8 cellular contexts compared by ENCODE assay signal in the genomic region with DNA sequence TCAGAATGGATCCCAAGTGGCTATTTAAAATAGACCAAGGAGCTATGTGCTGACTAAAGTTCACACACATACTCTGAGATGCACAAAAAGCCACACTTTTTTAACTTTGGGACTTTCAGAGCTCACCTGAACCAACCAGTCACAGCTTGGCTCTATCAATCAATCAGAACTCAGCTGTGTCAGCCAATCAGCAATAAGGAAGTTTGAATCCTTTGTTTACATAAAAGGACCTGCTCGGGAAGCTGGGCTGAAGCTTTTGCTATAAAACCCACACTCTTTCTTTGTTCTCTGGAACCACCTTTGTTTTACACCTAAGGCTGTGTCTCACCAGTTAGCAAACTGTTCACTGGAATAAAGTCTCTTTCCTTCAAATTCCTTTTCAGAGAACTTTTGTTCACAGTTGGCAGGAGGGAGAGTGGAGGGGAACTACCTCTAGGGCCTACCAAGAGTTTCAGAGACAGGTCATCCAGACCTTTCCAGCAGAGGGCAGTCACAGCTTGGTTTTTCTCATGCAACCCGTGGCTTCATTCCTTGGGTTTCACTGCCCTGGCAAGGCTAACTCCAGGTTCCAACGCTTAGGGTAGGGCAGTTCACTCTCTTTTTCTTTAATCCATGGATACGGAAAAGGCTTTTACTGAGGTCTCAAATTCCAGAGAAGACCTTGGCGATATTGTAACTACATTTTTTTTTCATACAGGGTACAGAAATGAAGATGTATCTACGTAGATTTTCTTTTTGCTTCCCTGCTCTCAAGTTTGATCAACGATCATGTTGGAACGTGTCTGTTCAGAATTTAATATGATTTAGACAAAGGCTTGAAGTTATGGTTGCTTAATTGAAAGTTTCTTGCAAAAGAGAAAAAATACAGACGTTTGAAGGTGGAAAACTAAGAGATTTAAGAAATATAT.
DNase-seq lines count a peak whose midpoint lies in the region; ATAC-seq and TF ChIP-seq lines count a peak whose summit lies in the region.

No MANE protein-coding gene starts in this region.

- intact Hi-C loops in Calu3 (cut with micrococcal nuclease; ENCODE audit: unreplicated experiment), result loop anchor here (1.0 to 2.0 kb wide), 2 partner anchors 68 to 207 kb away; no protein-coding TSS in a partner anchor

- peak; percentile 85 for ATAC-seq in GM21367 (IDR thresholded peaks at IDR 0.05; ENCODE audit: unreplicated experiment)
- peak; percentile 68 to 89 for ATAC-seq in naive B cell (ENCODE audit: low read depth in 2 of 2)

- H3K27me3 Mint-ChIP-seq in Calu3 (ENCODE audit: unreplicated experiment) (no peaks in the 10 kb centered on the region), naive B cell (no peaks in the 10 kb centered on the region)

- peak; percentile 75 for DNase-seq in Calu3
- DNase-seq in HUDEP-2 (lab: John Stamatoyannopoulos, UW; ENCODE audit: unreplicated experiment in 76 of 76), result peak in 40 of 76 experiments; percentile 0 to 63 (median 16)
- DNase-seq in activated T-cell treated with anti-CD3 and anti-CD28 coated beads for 48 hours (ENCODE audit: low read depth), result peak; percentile 59
- peak; percentile 46 to 73 for DNase-seq in erythroblast (lab: John Stamatoyannopoulos, UW)
- DNase-seq in naive B cell, result peak; percentile 54
- peak; percentile 16 to 43 for DNase-seq in stimulated activated CD8-positive, alpha-beta memory T cell treated with anti-CD3 and anti-CD28 coated beads, Interleukin-7, amount 100 ng/mL, for 48 hours (ENCODE audit: extremely low read depth in 1 of 2, low read depth in 1 of 2)

- peak overlapping the region; percentile 82 for H2AFZ ChIP-seq in OCI-LY3 (ENCODE audit: low read depth, low read length)

- H3K4me3 ChIP-seq in OCI-LY3 (ENCODE audit: low read length), result peak overlapping the region; percentile 72

- H3K79me2 ChIP-seq in OCI-LY3 (ENCODE audit: low read length), result no peaks in the 10 kb centered on the region

- H3K9me3 ChIP-seq in OCI-LY3 (ENCODE audit: insufficient read depth, low read length), result no peaks in the 10 kb centered on the region

- H3K4me2 ChIP-seq in OCI-LY3 (ENCODE audit: low read length), result peak overlapping the region; percentile 74

- H3K27ac ChIP-seq in OCI-LY3 (ENCODE audit: low read length), result no peak overlapping the region

- BruUV-seq in Calu3 (replicated peaks; lab: Mats Ljungman, UMichigan), result no TSS peak

- H3K27ac Mint-ChIP-seq in Calu3 (ENCODE audit: unreplicated experiment), result no peak overlapping the region
- H3K27ac Mint-ChIP-seq in naive B cell, result peak overlapping the region in 1 of 6 donors; percentile 29

- H3K9me3 Mint-ChIP-seq in Calu3 (ENCODE audit: low read depth, unreplicated experiment), result no peaks in the 10 kb centered on the region
- H3K9me3 Mint-ChIP-seq in naive B cell, result no peaks in the 10 kb centered on the region

- peaks cover 18% of the 10 kb centered on the region for H3K4me1 ChIP-seq in OCI-LY3 (ENCODE audit: low read length)

- H3K9ac ChIP-seq in OCI-LY3 (ENCODE audit: low read length), result peak overlapping the region; percentile 49

- H3K36me3 ChIP-seq in OCI-LY3 (replicated peaks; ENCODE audit: low read depth, low read length), result no peaks in the 10 kb centered on the region

- H3K4me1 Mint-ChIP-seq in Calu3 (ENCODE audit: low read depth, unreplicated experiment), result peaks cover 21% of the 10 kb centered on the region
- H3K4me1 Mint-ChIP-seq in naive B cell, result no peaks in the 10 kb centered on the region

- H3K36me3 Mint-ChIP-seq in Calu3 (ENCODE audit: insufficient read depth, unreplicated experiment) (no peaks in the 10 kb centered on the region), naive B cell (no peaks in the 10 kb centered on the region)

- no peaks in the 10 kb centered on the region for H3K27me3 ChIP-seq in OCI-LY3 (ENCODE audit: low read depth, low read length)

- TF ChIP-seq POLR2A in erythroblast (IDR thresholded peaks at IDR 0.05; ENCODE audit: low read length), result no peak

- H4K20me1 ChIP-seq in OCI-LY3 (ENCODE audit: insufficient read depth, low read length), result no peaks in the 10 kb centered on the region

- CTCF ChIA-PET in Calu3 (lab: Charles Lee), result interaction anchor here (0.6 to 1.2 kb wide), 7 partner anchors 11 to 208 kb away, joined by 3 to 6 read pairs (median 3); no protein-coding TSS in a partner anchor

- no peak overlapping the region for H3K4me3 Mint-ChIP-seq in Calu3 (ENCODE audit: low read depth, unreplicated experiment)
- no peak overlapping the region for H3K4me3 Mint-ChIP-seq in naive B cell

- TF ChIP-seq CTCF in Calu3 (IDR thresholded peaks at IDR 0.05; ENCODE audit: unreplicated experiment) (peak; percentile 63), OCI-LY3 (IDR thresholded peaks at IDR 0.05; ENCODE audit: low read depth, low read length) (peak; percentile 90)

Comparison
In these comparisons a context has a peak if more than half of its experiments do, and no peak if none do; other contexts are left out.
1. DNase-seq: peak in every context shown above with its lines; median percentile 75 in Calu3; 60 in erythroblast; 59 in activated T-cell treated with anti-CD3 and anti-CD28 coated beads for 48 hours; 54 in naive B cell; 30 in stimulated activated CD8-positive, alpha-beta memory T cell treated with anti-CD3 and anti-CD28 coated beads, Interleukin-7, amount 100 ng/mL, for 48 hours; 16 in HUDEP-2.